Comparison of ENCODE assay signal across 22 cellular contexts in genomic region chr7:32648408-32649156, GRCh38.
DNase-seq lines count a peak whose midpoint lies in the region; ATAC-seq, FAIRE-seq and TF ChIP-seq lines count a peak whose summit lies in the region.
"Had no signal": no experiment of that assay in that cellular context is flagged by ENCODE, and none has a peak within 500 bp of the region (broad histone marks: within the 10 kb centered on the region; RNA-seq: fewer than 3 reads in every experiment).

No MANE protein-coding gene starts in this region.

- RAD21 ChIA-PET in GM12878 (lab: Charles Lee; ENCODE audit: unreplicated experiment) = interaction anchor here (1.2 kb wide), 1 partner anchor 24 kb away, joined by 3 read pairs; no protein-coding TSS in a partner anchor

- no TSS peak for BruUV-seq in GM12878 (replicated peaks; lab: Mats Ljungman, UMichigan)

- peak overlapping the region; percentile 17; the same call in 1 of the 2 replicates for H3K4me2 ChIP-seq in GM12878 (ENCODE audit: control insufficient read depth, insufficient read depth)

- no peak overlapping the region; the same call in 1 of the 2 replicates for H2AFZ ChIP-seq in GM12878 (ENCODE audit: control insufficient read depth, low read depth, low read length)
- H2AFZ ChIP-seq: GM23248 had no signal

- in situ Hi-C loops in GM12878 (cut with MboI) = no loop called here

- TF ChIP-seq CTCF in GM12878 (IDR thresholded peaks at IDR 0.05 in 2 of 3, conservative IDR thresholded peaks at IDR 0.05 in 1 of 3; ENCODE audit: control insufficient read depth in 2 of 3, extremely low read depth in 1 of 3, insufficient read depth in 1 of 3, low read depth in 3 of 3, low read length in 3 of 3) = no peak

- H3K36me3 ChIP-seq in GM12878 (ENCODE audit: control insufficient read depth in 2 of 2, insufficient read depth in 2 of 2, low read length in 1 of 2) = no peaks in the 10 kb centered on the region

- H3K27ac ChIP-seq in GM12878 (ENCODE audit: control insufficient read depth, insufficient read depth) = peak overlapping the region; percentile 44
- H3K27ac ChIP-seq: GM23248, SK-N-MC had no signal

- H3K9ac ChIP-seq in GM12878 (ENCODE audit: control insufficient read depth, insufficient read depth, low read length) = no peak overlapping the region
- H3K9ac ChIP-seq: GM23248 had no signal

- SMC1A ChIA-PET in GM12878 (lab: Charles Lee; ENCODE audit: uncharacterized antibody, unreplicated experiment) = no interaction called here

- H4K20me1 ChIP-seq in GM12878 (ENCODE audit: control insufficient read depth, insufficient read depth) = no peaks in the 10 kb centered on the region

- DNase-seq in CMK (ENCODE audit: low read depth) (peak; percentile 17), H54 (ENCODE audit: insufficient read length, low spot score) (no peak), RCC 7860 (ENCODE audit: low spot score) (no peak), GM12878 (ENCODE audit: low read depth, low spot score) (no peak), medulla oblongata (ENCODE audit: extremely low spot score) (no peak), midbrain (lab: John Stamatoyannopoulos, UW) (no peak)
- no peak for DNase-seq in activated effector memory CD4-positive, alpha-beta T cell treated with anti-CD3 and anti-CD28 coated beads, Interleukin-2, amount 50 U/mL, for 16 hours
- DNase-seq: DMS153, DND-41, GM23248, HCEC 1CT, KBM-7, NCI-H1105 treated with DMSO at 0.1 percent for 48 hours, NCI-H146, NCI-H1930, NCI-H2107, NCI-H524, NCI-H82, SHP77 treated with DMSO at 0.1 percent for 48 hours, T-helper 17 cell had no signal

- intact Hi-C loops in GM12878 (cut with micrococcal nuclease; ENCODE audit: unreplicated experiment) = no loop called here

- CTCF ChIA-PET in GM12878 (lab: Yijun Ruan, JAX) = no interaction called here

- no peaks in the 10 kb centered on the region for H3K4me1 ChIP-seq in GM12878 (ENCODE audit: control insufficient read depth, insufficient read depth, low read length)

- no peak for TF ChIP-seq POLR2A in H54 (IDR thresholded peaks at IDR 0.05; ENCODE audit: low read depth, low read length)
- TF ChIP-seq POLR2A in GM12878 (IDR thresholded peaks at IDR 0.05; ENCODE audit: low read depth, low read length) = no peak

- FAIRE-seq in H54 (lab: Jason Lieb, UNC) (peak; percentile 86), RCC 7860 (lab: Jason Lieb, UNC) (peak; percentile 12), GM12878 (lab: Jason Lieb, UNC) (no peak)

- POLR2A ChIA-PET in GM12878 (lab: Charles Lee) = no interaction called here

- no peak for TF ChIP-seq RAD21 in GM12878 (IDR thresholded peaks at IDR 0.05; ENCODE audit: insufficient read depth, low read depth, low read length)

- ATAC-seq in GM12878 = no peak
- no peak for ATAC-seq in HG03442 (IDR thresholded peaks at IDR 0.05; ENCODE audit: unreplicated experiment)
- ATAC-seq: T-helper 17 cell had no signal

- no peaks in the 10 kb centered on the region for H3K79me2 ChIP-seq in GM12878 (ENCODE audit: control insufficient read depth, insufficient read depth, low read length)

- no peaks in the 10 kb centered on the region for H3K9me3 ChIP-seq in GM12878 (replicated peaks; ENCODE audit: control insufficient read depth, insufficient read depth, low read length)

- TF ChIP-seq EP300 in GM12878 (IDR thresholded peaks at IDR 0.05; ENCODE audit: borderline replicate concordance in 1 of 2, control insufficient read depth in 1 of 2, low read depth in 2 of 2, low read length in 2 of 2) = no peak

- no peak overlapping the region for H3K4me3 ChIP-seq in GM12878
- H3K4me3 ChIP-seq: GM23248, SK-N-MC had no signal

- H3K27me3 ChIP-seq in GM12878 (replicated peaks in 1 of 2; ENCODE audit: control insufficient read depth in 2 of 2, insufficient read depth in 2 of 2, low read length in 1 of 2) = no peaks in the 10 kb centered on the region

- WGBS in GM12878 (ENCODE audit: insufficient coverage, insufficient replicate concordance, low lambda C conversion rate, missing lambda C conversion rate) = 62% methylated on average over 6 of the region's 6 CpGs

TF ChIP-seq in GM12878, 131 proteins besides CTCF, POLR2A, EP300 and RAD21:
- TF ChIP-seq CUX1 (IDR thresholded peaks at IDR 0.05; ENCODE audit: insufficient replicate concordance, low read depth, low read length) = no peak
- TF ChIP-seq ZBED1 (IDR thresholded peaks at IDR 0.05; ENCODE audit: borderline replicate concordance) = no peak
- TF ChIP-seq BMI1 (IDR thresholded peaks at IDR 0.05; ENCODE audit: borderline replicate concordance) = no peak
- TF ChIP-seq FOXM1 (IDR thresholded peaks at IDR 0.05; ENCODE audit: low read depth, low read length) = no peak
- no peak for TF ChIP-seq MTA2 (IDR thresholded peaks at IDR 0.05; ENCODE audit: low read depth)
- TF ChIP-seq ZBTB33 (IDR thresholded peaks at IDR 0.05) = no peak
TF ChIP-seq in GM12878: peak in this region for 0.
